Comparison of ENCODE assay signal across 17 cellular contexts in the genomic region with DNA sequence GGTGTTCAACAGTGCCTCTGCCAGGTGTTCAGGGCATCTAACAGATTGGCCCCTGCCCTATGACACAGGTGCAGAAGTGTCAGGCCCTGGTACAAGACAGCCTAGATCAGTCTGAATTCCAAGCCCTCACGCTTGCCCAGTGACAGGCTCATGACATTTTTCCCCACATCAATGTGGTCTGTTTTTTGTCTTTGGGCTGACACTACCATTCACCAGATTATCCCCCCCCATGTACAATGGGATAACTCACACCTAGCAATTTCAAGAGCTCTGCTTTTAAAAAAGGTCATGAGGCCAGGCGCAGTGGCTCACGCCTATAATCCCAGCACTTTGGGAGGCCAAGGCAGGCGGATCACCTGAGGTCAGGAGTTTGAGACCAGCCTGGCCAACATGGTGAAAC.
A peak's percentile ranks its signal among the peaks of the same experiment; 100 is the strongest.
DNase-seq lines count a peak whose midpoint lies in the region; ATAC-seq and TF ChIP-seq lines count a peak whose summit lies in the region.
"Had no signal": no experiment of that assay in that cellular context is flagged by ENCODE, and none has a peak within 500 bp of the region (broad histone marks: within the 10 kb centered on the region; RNA-seq: fewer than 3 reads in every experiment).

No MANE protein-coding gene starts in this region.

- H3K27ac ChIP-seq in WERI-Rb-1 (peak overlapping the region; percentile 37), neural progenitor cell (no peak overlapping the region)
- H3K27ac ChIP-seq: BLaER1 treated with 17β-estradiol and CSF1 and Interleukin-3, amounts not matched to agents 10 nM and 100 nM had no signal

- H3K27ac Mint-ChIP-seq in neural progenitor cell = no peak overlapping the region
- no peak overlapping the region for H3K27ac Mint-ChIP-seq in T-cell
- H3K27ac Mint-ChIP-seq: B cell; CD8-positive, alpha-beta T cell had no signal

- H3K27me3 Mint-ChIP-seq in neural progenitor cell (ENCODE audit: insufficient read depth, low read depth) = peaks cover 6% of the 10 kb centered on the region
- H3K27me3 Mint-ChIP-seq in T-cell = peaks cover 0 to 1% of the 10 kb centered on the region in 2 donors

- no peak overlapping the region for H3K4me3 ChIP-seq in WERI-Rb-1 (ENCODE audit: low read depth, low read length)
- H3K4me3 ChIP-seq in neural progenitor cell = no peak overlapping the region
- H3K4me3 ChIP-seq: BLaER1 treated with 17β-estradiol and CSF1 and Interleukin-3, amounts not matched to agents 10 nM and 100 nM; GM23248; HAP-1 had no signal

- peaks cover 9% of the 10 kb centered on the region for H3K4me1 Mint-ChIP-seq in neural progenitor cell
- no peaks in the 10 kb centered on the region for H3K4me1 Mint-ChIP-seq in T-cell
- H3K4me1 Mint-ChIP-seq: B cell had no signal

- H3K9me3 ChIP-seq in WERI-Rb-1 (ENCODE audit: severe bottlenecking) (no peaks in the 10 kb centered on the region), neural progenitor cell (ENCODE audit: low read depth) (no peaks in the 10 kb centered on the region)
- H3K9me3 ChIP-seq: BLaER1 treated with 17β-estradiol and CSF1 and Interleukin-3, amounts not matched to agents 10 nM and 100 nM; HAP-1 had no signal

- H3K4me2 ChIP-seq in neural progenitor cell = no peak overlapping the region
- H3K4me2 ChIP-seq: BLaER1 treated with 17β-estradiol and CSF1 and Interleukin-3, amounts not matched to agents 10 nM and 100 nM had no signal

- POLR2A ChIA-PET in T-cell (lab: Charles Lee) = no interaction called here

- H3K4me3 Mint-ChIP-seq in neural progenitor cell = peak overlapping the region; percentile 18
- no peak overlapping the region for H3K4me3 Mint-ChIP-seq in T-cell
- H3K4me3 Mint-ChIP-seq: B cell; CD8-positive, alpha-beta T cell had no signal

- ATAC-seq in Right ventricle myocardium superior (ENCODE audit: poor library complexity) = peak; percentile 85
- ATAC-seq in left cardiac atrium = peak; percentile 70 to 77
- no peak for ATAC-seq in T-cell (replicated peaks in 1 of 4)
- ATAC-seq in HG03521 (IDR thresholded peaks at IDR 0.05; ENCODE audit: unreplicated experiment) = no peak
- ATAC-seq: CD8-positive, alpha-beta T cell; HepG2 had no signal

- intact Hi-C loops in Right ventricle myocardium superior (cut with DNase I) (loop anchor here (10.0 kb wide), 1 partner anchor 170 kb away; no protein-coding TSS in a partner anchor), cardiac septum (cut with DNase I) (loop anchor here (1.0 kb wide), 1 partner anchor 40 kb away; no protein-coding TSS in a partner anchor), left cardiac atrium (cut with DNase I) (no loop called here)

- CTCF ChIA-PET in T-cell (lab: Charles Lee) = no interaction called here

- no peak overlapping the region for H3K9ac ChIP-seq in neural progenitor cell
- H3K9ac ChIP-seq: BLaER1 treated with 17β-estradiol and CSF1 and Interleukin-3, amounts not matched to agents 10 nM and 100 nM; GM23248 had no signal

- no peaks in the 10 kb centered on the region for H3K9me3 Mint-ChIP-seq in neural progenitor cell
- no peaks in the 10 kb centered on the region for H3K9me3 Mint-ChIP-seq in T-cell
- H3K9me3 Mint-ChIP-seq: CD8-positive, alpha-beta T cell had no signal

- H3K27me3 ChIP-seq in WERI-Rb-1 (ENCODE audit: insufficient read depth, low read depth, severe bottlenecking) (no peaks in the 10 kb centered on the region), neural progenitor cell (no peaks in the 10 kb centered on the region)
- H3K27me3 ChIP-seq: BLaER1 treated with 17β-estradiol and CSF1 and Interleukin-3, amounts not matched to agents 10 nM and 100 nM had no signal

- DNase-seq in Right ventricle myocardium superior (no peak), cardiac septum (ENCODE audit: low spot score) (no peak), WERI-Rb-1 (peak; percentile 51), left cardiac atrium (no peak), neural progenitor cell (ENCODE audit: low spot score) (no peak), T-cell (no peak), kidney glomerular epithelial cell (lab: John Stamatoyannopoulos, UW) (no peak)
- DNase-seq: 8988T; CD8-positive, alpha-beta T cell; DMS 273 treated with DMSO at 0.1 percent for 48 hours; GDM1 had no signal

- H3K36me3 Mint-ChIP-seq in neural progenitor cell (peaks cover 25% of the 10 kb centered on the region), T-cell (no peaks in the 10 kb centered on the region)
- H3K36me3 Mint-ChIP-seq: CD8-positive, alpha-beta T cell had no signal

- H4K20me1 ChIP-seq in neural progenitor cell (ENCODE audit: low read depth) = no peaks in the 10 kb centered on the region
- H4K20me1 ChIP-seq: BLaER1 treated with 17β-estradiol and CSF1 and Interleukin-3, amounts not matched to agents 10 nM and 100 nM had no signal

- H3K79me2 ChIP-seq in neural progenitor cell (ENCODE audit: low read depth) = no peaks in the 10 kb centered on the region

- no peaks in the 10 kb centered on the region for H3K36me3 ChIP-seq in WERI-Rb-1
- H3K36me3 ChIP-seq in neural progenitor cell = no peaks in the 10 kb centered on the region
- H3K36me3 ChIP-seq: BLaER1 treated with 17β-estradiol and CSF1 and Interleukin-3, amounts not matched to agents 10 nM and 100 nM; HAP-1 had no signal

- no peaks in the 10 kb centered on the region for H3F3A ChIP-seq in neural progenitor cell (ENCODE audit: low read depth)

- H2AFZ ChIP-seq in neural progenitor cell (replicated peaks) = no peak overlapping the region
- H2AFZ ChIP-seq: GM23248 had no signal

- no peaks in the 10 kb centered on the region for H3K4me1 ChIP-seq in neural progenitor cell
- H3K4me1 ChIP-seq: BLaER1 treated with 17β-estradiol and CSF1 and Interleukin-3, amounts not matched to agents 10 nM and 100 nM; HAP-1 had no signal

- TF ChIP-seq CTCF in WERI-Rb-1 (IDR thresholded peaks at IDR 0.05; ENCODE audit: low read depth, low read length) (no peak), neural progenitor cell (IDR thresholded peaks at IDR 0.05) (no peak)

Comparison
In these comparisons a context has a peak if more than half of its experiments do, and no peak if none do; other contexts are left out.
1. intact Hi-C loops: an anchor here in Right ventricle myocardium superior (10.0 kb wide) and cardiac septum (1.0 kb wide); none called in left cardiac atrium.
2. ATAC-seq: peak in Right ventricle myocardium superior (single experiment) and left cardiac atrium (2 of 2); none in T-cell (0 of 4) and HG03521 (single experiment).